ENCODE assay signal across 20 cellular contexts in the genomic region with DNA sequence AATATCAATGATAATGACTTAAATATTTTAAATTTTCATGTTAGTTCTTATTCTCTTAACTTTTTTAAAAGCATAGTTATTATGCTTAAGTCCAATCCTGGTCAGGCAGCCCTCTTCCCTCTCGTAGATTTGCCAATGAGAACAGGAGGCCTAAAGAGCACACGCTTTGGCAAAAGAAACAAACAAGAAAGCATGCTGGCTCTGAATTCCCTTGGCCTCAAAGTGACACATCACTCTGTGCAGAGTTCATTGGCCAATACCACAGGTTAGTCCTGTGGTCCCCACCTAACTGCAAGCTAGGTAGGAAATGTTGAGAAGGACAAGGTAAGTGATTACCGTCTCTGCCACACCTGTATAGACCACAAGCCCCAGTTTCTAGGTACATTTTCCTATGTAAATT.
"Had no signal": no experiment of that assay in that cellular context is flagged by ENCODE, and none has a peak within 500 bp of the region (broad histone marks: within the 10 kb centered on the region; RNA-seq: fewer than 3 reads in every experiment).

No MANE protein-coding gene starts in this region.

- H3K4me3 ChIP-seq: esophagus squamous epithelium, left lung, neural progenitor cell, suprapubic skin, upper lobe of left lung had no signal

- H3K27me3 ChIP-seq: esophagus squamous epithelium, left lung, neural progenitor cell, suprapubic skin, upper lobe of left lung had no signal

- H3K9ac ChIP-seq: neural progenitor cell, parathyroid adenoma had no signal

- ATAC-seq: effector memory CD8-positive, alpha-beta T cell; left lung; naive thymus-derived CD4-positive, alpha-beta T cell; sciatic nerve; stimulated activated naive B cell treated with anti-CD40 and anti-IgM and Interleukin-4, amounts not matched to agents 10 μg/mL and 1 μg/mL and 100 μg/mL, for 72 hours had no signal

- H3K36me3 ChIP-seq: esophagus squamous epithelium, left lung, neural progenitor cell, suprapubic skin, upper lobe of left lung had no signal

- H3K9me3 ChIP-seq: esophagus squamous epithelium, left lung, suprapubic skin, upper lobe of left lung had no signal

- DNase-seq: cortex of kidney; effector memory CD8-positive, alpha-beta T cell; erythroblast; esophagus squamous epithelium; foreskin melanocyte; glutamatergic neuron; hypothalamus; immature natural killer cell; left lung; mesenchymal stem cell; naive thymus-derived CD4-positive, alpha-beta T cell; stimulated activated naive B cell treated with anti-CD40 and anti-IgM and Interleukin-4, amounts not matched to agents 10 μg/mL and 1 μg/mL and 100 μg/mL, for 72 hours; upper lobe of left lung had no signal

- H3K4me2 ChIP-seq: neural progenitor cell had no signal

- H2AFZ ChIP-seq: neural progenitor cell, parathyroid adenoma had no signal

- H3K4me1 ChIP-seq: left lung, neural progenitor cell, parathyroid adenoma had no signal

- H3K27ac ChIP-seq: esophagus squamous epithelium, left lung, neural progenitor cell, parathyroid adenoma, suprapubic skin, upper lobe of left lung had no signal

- FAIRE-seq: endometrium, keratinocyte, urothelium cell line had no signal
